28 cellular contexts compared by ENCODE assay signal in genomic region chr14:92974541-92975345, GRCh38. TPM values are rescaled to one million over a fixed set of nuclear protein-coding genes. Genes with fewer than 3 reads are reported as not detected.
DNase-seq lines count a peak whose midpoint lies in the region; ATAC-seq, FAIRE-seq and TF ChIP-seq lines count a peak whose summit lies in the region.
"Had no signal": no experiment of that assay in that cellular context is flagged by ENCODE, and none has a peak within 500 bp of the region (broad histone marks: within the 10 kb centered on the region; RNA-seq: fewer than 3 reads in every experiment).

No MANE protein-coding gene starts in this region.

- no peak overlapping the region for H3K4me2 ChIP-seq in smooth muscle cell
- H3K4me2 ChIP-seq: SK-N-SH had no signal

- H3K4me3 ChIP-seq in kidney (ENCODE audit: low read length in 2 of 2), result no peak overlapping the region
- H3K4me3 ChIP-seq in smooth muscle cell, result no peak overlapping the region
- H3K4me3 ChIP-seq: skin epidermis had no signal

- H3K4me1 ChIP-seq in kidney (ENCODE audit: control insufficient read depth in 1 of 2, insufficient read depth in 1 of 2, low read depth in 1 of 2, low read length in 2 of 2), result peaks cover 15 to 23% of the 10 kb centered on the region in 2 donors
- no peaks in the 10 kb centered on the region for H3K4me1 ChIP-seq in smooth muscle cell (ENCODE audit: low read depth)

- ATAC-seq in stimulated activated naive CD8-positive, alpha-beta T cell treated with anti-CD3 and anti-CD28 coated beads, Interleukin-15, Interleukin-2, amounts not matched to agents 100 U/mL and 50 U/mL, for 24 hours, result peak; percentile 7
- no peak for ATAC-seq in stimulated activated naive CD8-positive, alpha-beta T cell treated with anti-CD3 and anti-CD28 coated beads, Interleukin-15, amount 100 ng/mL, for 72 hours
- ATAC-seq: natural killer cell; stimulated activated memory B cell treated with anti-CD40 and anti-IgM and Interleukin-4, amounts not matched to agents 10 μg/mL and 1 μg/mL and 100 μg/mL, for 72 hours had no signal

- H3K9me3 ChIP-seq in kidney (ENCODE audit: control insufficient read depth in 1 of 2, low read length in 2 of 2), result peaks cover 0 to 16% of the 10 kb centered on the region in 2 donors
- H3K9me3 ChIP-seq in smooth muscle cell (replicated peaks; ENCODE audit: low read depth), result no peaks in the 10 kb centered on the region
- H3K9me3 ChIP-seq: SK-N-SH had no signal

- H3K36me3 ChIP-seq in kidney (ENCODE audit: control insufficient read depth in 1 of 2, insufficient read depth in 2 of 2, low read length in 2 of 2), result peaks cover 11 to 12% of the 10 kb centered on the region in 2 donors
- H3K36me3 ChIP-seq in smooth muscle cell (ENCODE audit: low read depth), result no peaks in the 10 kb centered on the region
- H3K36me3 ChIP-seq: WERI-Rb-1 had no signal

- no peaks in the 10 kb centered on the region for H3K79me2 ChIP-seq in smooth muscle cell (ENCODE audit: low read depth)

- peaks cover 13% of the 10 kb centered on the region for H3K4me1 Mint-ChIP-seq in stimulated activated naive CD8-positive, alpha-beta T cell treated with anti-CD3 and anti-CD28 coated beads, Interleukin-15, amount 100 ng/mL, for 72 hours

- no peaks in the 10 kb centered on the region for H3K27me3 Mint-ChIP-seq in stimulated activated naive CD8-positive, alpha-beta T cell treated with anti-CD3 and anti-CD28 coated beads, Interleukin-15, amount 100 ng/mL, for 72 hours
- H3K27me3 Mint-ChIP-seq: activated naive CD8-positive, alpha-beta T cell treated with anti-CD3 and anti-CD28 coated beads for 36 hours; IgD-negative memory B cell; stimulated activated memory B cell treated with anti-CD40 and anti-IgM and Interleukin-4, amounts not matched to agents 10 μg/mL and 1 μg/mL and 100 μg/mL, for 72 hours; type B pancreatic cell had no signal

- peak overlapping the region in 1 of 2 donors; percentile 3 for H3K27ac ChIP-seq in kidney (ENCODE audit: low read depth in 2 of 2, low read length in 2 of 2)
- peak overlapping the region; percentile 15 for H3K27ac ChIP-seq in smooth muscle cell (ENCODE audit: low read depth)
- H3K27ac ChIP-seq: parathyroid adenoma, WERI-Rb-1 had no signal

- H3K9ac ChIP-seq in kidney (ENCODE audit: low read length in 2 of 2) (no peak overlapping the region), smooth muscle cell (ENCODE audit: low read depth) (no peak overlapping the region)
- H3K9ac ChIP-seq: parathyroid adenoma, SK-N-SH had no signal

- no peaks in the 10 kb centered on the region for H4K20me1 ChIP-seq in smooth muscle cell (ENCODE audit: low read depth)

- H3K9me3 Mint-ChIP-seq in stimulated activated naive CD8-positive, alpha-beta T cell treated with anti-CD3 and anti-CD28 coated beads, Interleukin-15, amount 100 ng/mL, for 72 hours, result peaks cover 31 to 49% of the 10 kb centered on the region in 2 donors

- H3K27ac Mint-ChIP-seq in stimulated activated naive CD8-positive, alpha-beta T cell treated with anti-CD3 and anti-CD28 coated beads, Interleukin-15, amount 100 ng/mL, for 72 hours, result no peak overlapping the region
- H3K27ac Mint-ChIP-seq: activated naive CD8-positive, alpha-beta T cell treated with anti-CD3 and anti-CD28 coated beads for 36 hours; natural killer cell; stimulated activated memory B cell treated with anti-CD40 and anti-IgM and Interleukin-4, amounts not matched to agents 10 μg/mL and 1 μg/mL and 100 μg/mL, for 72 hours; type B pancreatic cell had no signal

- intact Hi-C loops in kidney (cut with DNase I), result no loop called here

- no peak overlapping the region for H3K4me3 Mint-ChIP-seq in stimulated activated naive CD8-positive, alpha-beta T cell treated with anti-CD3 and anti-CD28 coated beads, Interleukin-15, amount 100 ng/mL, for 72 hours
- H3K4me3 Mint-ChIP-seq: activated naive CD8-positive, alpha-beta T cell treated with anti-CD3 and anti-CD28 coated beads for 36 hours; IgD-negative memory B cell; natural killer cell; stimulated activated memory B cell treated with anti-CD40 and anti-IgM and Interleukin-4, amounts not matched to agents 10 μg/mL and 1 μg/mL and 100 μg/mL, for 72 hours; type B pancreatic cell had no signal

- FAIRE-seq in kidney (lab: Jason Lieb, UNC), result no peak
- FAIRE-seq: D721Med, RCC 7860 had no signal

- WGBS in smooth muscle cell (ENCODE audit: low lambda C conversion rate), result 95% methylated on average over 17 of the region's 17 CpGs

- no peaks in the 10 kb centered on the region for H3K27me3 ChIP-seq in smooth muscle cell (ENCODE audit: low read depth)

- no peak overlapping the region for H2AFZ ChIP-seq in smooth muscle cell (ENCODE audit: low read depth)
- H2AFZ ChIP-seq: parathyroid adenoma had no signal

- H3F3A ChIP-seq in smooth muscle cell (ENCODE audit: low read depth), result no peaks in the 10 kb centered on the region

- no peak for DNase-seq in stimulated activated naive CD8-positive, alpha-beta T cell treated with anti-CD3 and anti-CD28 coated beads, Interleukin-15, Interleukin-2, amounts not matched to agents 100 U/mL and 50 U/mL, for 24 hours
- no peak for DNase-seq in stimulated activated naive CD8-positive, alpha-beta T cell treated with anti-CD3 and anti-CD28 coated beads, Interleukin-15, amount 100 ng/mL, for 72 hours
- peak; percentile 39 for DNase-seq in kidney
- no peak for DNase-seq in smooth muscle cell (lab: John Stamatoyannopoulos, UW; ENCODE audit: unreplicated experiment)
- no peak for DNase-seq in DMS153 (lab: John Stamatoyannopoulos, UW)
- no peak for DNase-seq in T-helper 9 cell
- DNase-seq in NCI-H2227 treated with DMSO at 0.1 percent for 48 hours (lab: John Stamatoyannopoulos, UW), result no peak
- DNase-seq in AML-193 (lab: John Stamatoyannopoulos, UW), result no peak
- DNase-seq: ACHN; activated CD4-positive, alpha-beta T cell treated with anti-CD3 and anti-CD28 coated beads, Interleukin-2, amount 50 U/mL, for 4 hours; activated CD8-positive, alpha-beta memory T cell treated with anti-CD3 and anti-CD28 coated beads, Interleukin-2, amount 50 U/mL, for 48 hours; activated naive CD8-positive, alpha-beta T cell treated with anti-CD3 and anti-CD28 coated beads for 36 hours; C1 segment of cervical spinal cord; natural killer cell; NCI-H1417 treated with DMSO at 0.1 percent for 48 hours; NCI-H2107; NCI-H524; SK-N-SH; T-helper 2 cell; WERI-Rb-1 had no signal

- no peak for TF ChIP-seq CTCF in kidney (IDR thresholded peaks at IDR 0.05; ENCODE audit: borderline replicate concordance, extremely low read depth, insufficient read depth)
- TF ChIP-seq CTCF in smooth muscle cell (IDR thresholded peaks at IDR 0.05; ENCODE audit: borderline replicate concordance, insufficient read depth, poor library complexity, severe bottlenecking), result no peak

RNA-seq across cellular contexts. Expression of gene CHGA, which starts 51.8 kb away (rescaled TPM):
- total RNA-seq in kidney (0.38 TPM), smooth muscle cell (not detected in 2 replicates)
- polyA plus RNA-seq in kidney (ENCODE audit: insufficient read depth, low read depth, low replicate concordance) (6.6 TPM), smooth muscle cell (not detected in 2 replicates)
- total RNA-seq: activated naive CD8-positive, alpha-beta T cell treated with anti-CD3 and anti-CD28 coated beads for 36 hours; H4; natural killer cell had no signal
